ENCODE assay signal across 1 cellular context in the genomic region with DNA sequence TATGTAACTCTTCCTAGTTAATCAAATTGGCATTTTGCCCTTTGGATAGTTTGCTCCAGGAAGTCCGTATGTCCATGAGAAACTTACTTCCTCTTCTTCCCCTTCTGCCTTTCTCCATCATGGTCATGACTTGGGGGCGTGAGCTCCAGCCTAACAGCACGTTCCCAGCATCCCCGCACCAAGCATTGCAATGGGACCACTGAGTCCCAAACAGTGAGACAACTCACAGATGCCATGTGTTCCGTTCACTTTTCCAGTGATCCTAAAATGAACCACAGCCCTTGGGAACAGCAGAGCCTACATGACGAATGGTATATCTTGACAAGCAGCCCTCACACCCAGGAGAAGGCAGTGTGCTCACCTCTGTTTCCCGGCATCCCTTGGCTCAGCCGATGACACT.
TF ChIP-seq lines count a peak whose summit lies in the region.

No MANE protein-coding gene starts in this region.

TF ChIP-seq in HepG2, 621 proteins besides CTCF, POLR2A, EP300 and RAD21:
- TF ChIP-seq, protein P1, sequence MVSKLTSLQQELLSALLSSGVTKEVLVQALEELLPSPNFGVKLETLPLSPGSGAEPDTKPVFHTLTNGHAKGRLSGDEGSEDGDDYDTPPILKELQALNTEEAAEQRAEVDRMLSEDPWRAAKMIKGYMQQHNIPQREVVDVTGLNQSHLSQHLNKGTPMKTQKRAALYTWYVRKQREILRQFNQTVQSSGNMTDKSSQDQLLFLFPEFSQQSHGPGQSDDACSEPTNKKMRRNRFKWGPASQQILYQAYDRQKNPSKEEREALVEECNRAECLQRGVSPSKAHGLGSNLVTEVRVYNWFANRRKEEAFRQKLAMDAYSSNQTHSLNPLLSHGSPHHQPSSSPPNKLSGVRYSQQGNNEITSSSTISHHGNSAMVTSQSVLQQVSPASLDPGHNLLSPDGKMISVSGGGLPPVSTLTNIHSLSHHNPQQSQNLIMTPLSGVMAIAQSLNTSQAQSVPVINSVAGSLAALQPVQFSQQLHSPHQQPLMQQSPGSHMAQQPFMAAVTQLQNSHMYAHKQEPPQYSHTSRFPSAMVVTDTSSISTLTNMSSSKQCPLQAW (CRISPR knock-in tag; IDR thresholded peaks at IDR 0.05), result no peak
- TF ChIP-seq, protein P2, sequence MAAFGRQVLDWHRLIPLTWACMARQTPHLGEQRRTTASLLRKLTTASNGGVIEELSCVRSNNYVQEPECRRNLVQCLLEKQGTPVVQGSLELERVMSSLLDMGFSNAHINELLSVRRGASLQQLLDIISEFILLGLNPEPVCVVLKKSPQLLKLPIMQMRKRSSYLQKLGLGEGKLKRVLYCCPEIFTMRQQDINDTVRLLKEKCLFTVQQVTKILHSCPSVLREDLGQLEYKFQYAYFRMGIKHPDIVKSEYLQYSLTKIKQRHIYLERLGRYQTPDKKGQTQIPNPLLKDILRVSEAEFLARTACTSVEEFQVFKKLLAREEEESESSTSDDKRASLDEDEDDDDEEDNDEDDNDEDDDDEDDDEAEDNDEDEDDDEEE (CRISPR knock-in tag; IDR thresholded peaks at IDR 0.05), result no peak
- TF ChIP-seq, protein P3, sequence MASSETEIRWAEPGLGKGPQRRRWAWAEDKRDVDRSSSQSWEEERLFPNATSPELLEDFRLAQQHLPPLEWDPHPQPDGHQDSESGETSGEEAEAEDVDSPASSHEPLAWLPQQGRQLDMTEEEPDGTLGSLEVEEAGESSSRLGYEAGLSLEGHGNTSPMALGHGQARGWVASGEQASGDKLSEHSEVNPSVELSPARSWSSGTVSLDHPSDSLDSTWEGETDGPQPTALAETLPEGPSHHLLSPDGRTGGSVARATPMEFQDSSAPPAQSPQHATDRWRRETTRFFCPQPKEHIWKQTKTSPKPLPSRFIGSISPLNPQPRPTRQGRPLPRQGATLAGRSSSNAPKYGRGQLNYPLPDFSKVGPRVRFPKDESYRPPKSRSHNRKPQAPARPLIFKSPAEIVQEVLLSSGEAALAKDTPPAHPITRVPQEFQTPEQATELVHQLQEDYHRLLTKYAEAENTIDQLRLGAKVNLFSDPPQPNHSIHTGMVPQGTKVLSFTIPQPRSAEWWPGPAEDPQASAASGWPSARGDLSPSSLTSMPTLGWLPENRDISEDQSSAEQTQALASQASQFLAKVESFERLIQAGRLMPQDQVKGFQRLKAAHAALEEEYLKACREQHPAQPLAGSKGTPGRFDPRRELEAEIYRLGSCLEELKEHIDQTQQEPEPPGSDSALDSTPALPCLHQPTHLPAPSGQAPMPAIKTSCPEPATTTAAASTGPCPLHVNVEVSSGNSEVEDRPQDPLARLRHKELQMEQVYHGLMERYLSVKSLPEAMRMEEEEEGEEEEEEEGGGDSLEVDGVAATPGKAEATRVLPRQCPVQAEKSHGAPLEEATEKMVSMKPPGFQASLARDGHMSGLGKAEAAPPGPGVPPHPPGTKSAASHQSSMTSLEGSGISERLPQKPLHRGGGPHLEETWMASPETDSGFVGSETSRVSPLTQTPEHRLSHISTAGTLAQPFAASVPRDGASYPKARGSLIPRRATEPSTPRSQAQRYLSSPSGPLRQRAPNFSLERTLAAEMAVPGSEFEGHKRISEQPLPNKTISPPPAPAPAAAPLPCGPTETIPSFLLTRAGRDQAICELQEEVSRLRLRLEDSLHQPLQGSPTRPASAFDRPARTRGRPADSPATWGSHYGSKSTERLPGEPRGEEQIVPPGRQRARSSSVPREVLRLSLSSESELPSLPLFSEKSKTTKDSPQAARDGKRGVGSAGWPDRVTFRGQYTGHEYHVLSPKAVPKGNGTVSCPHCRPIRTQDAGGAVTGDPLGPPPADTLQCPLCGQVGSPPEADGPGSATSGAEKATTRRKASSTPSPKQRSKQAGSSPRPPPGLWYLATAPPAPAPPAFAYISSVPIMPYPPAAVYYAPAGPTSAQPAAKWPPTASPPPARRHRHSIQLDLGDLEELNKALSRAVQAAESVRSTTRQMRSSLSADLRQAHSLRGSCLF (CRISPR knock-in tag; IDR thresholded peaks at IDR 0.05; ENCODE audit: borderline replicate concordance), result no peak
- no peak for TF ChIP-seq ZSCAN25 (CRISPR knock-in tag; IDR thresholded peaks at IDR 0.05)
- TF ChIP-seq ZNF75D (CRISPR knock-in tag; IDR thresholded peaks at IDR 0.05; ENCODE audit: borderline replicate concordance), result no peak
- TF ChIP-seq, protein P4, sequence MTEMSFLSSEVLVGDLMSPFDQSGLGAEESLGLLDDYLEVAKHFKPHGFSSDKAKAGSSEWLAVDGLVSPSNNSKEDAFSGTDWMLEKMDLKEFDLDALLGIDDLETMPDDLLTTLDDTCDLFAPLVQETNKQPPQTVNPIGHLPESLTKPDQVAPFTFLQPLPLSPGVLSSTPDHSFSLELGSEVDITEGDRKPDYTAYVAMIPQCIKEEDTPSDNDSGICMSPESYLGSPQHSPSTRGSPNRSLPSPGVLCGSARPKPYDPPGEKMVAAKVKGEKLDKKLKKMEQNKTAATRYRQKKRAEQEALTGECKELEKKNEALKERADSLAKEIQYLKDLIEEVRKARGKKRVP (CRISPR knock-in tag; IDR thresholded peaks at IDR 0.05), result no peak
